ENCODE assay signal across 1 cellular context in genomic region chr2:120741514-120742448, GRCh38.
TF ChIP-seq lines count a peak whose summit lies in the region.

No MANE protein-coding gene starts in this region.

TF ChIP-seq in HepG2, 621 proteins besides CTCF, POLR2A, EP300 and RAD21 (continues in another document):
- no peak for TF ChIP-seq ZNF768 (CRISPR knock-in tag; IDR thresholded peaks at IDR 0.05)
- TF ChIP-seq ZFP91 (CRISPR knock-in tag; IDR thresholded peaks at IDR 0.05; ENCODE audit: borderline replicate concordance), result no peak
- TF ChIP-seq ZNF281 (CRISPR knock-in tag; IDR thresholded peaks at IDR 0.05; ENCODE audit: borderline replicate concordance), result no peak
- TF ChIP-seq UBTF (CRISPR knock-in tag; IDR thresholded peaks at IDR 0.05), result peak; percentile 60; the same call in 1 of the 2 replicates
- TF ChIP-seq ZBTB10 (CRISPR knock-in tag; IDR thresholded peaks at IDR 0.05; ENCODE audit: borderline replicate concordance), result no peak
- TF ChIP-seq SIN3B (IDR thresholded peaks at IDR 0.05; ENCODE audit: low read length), result no peak
- no peak for TF ChIP-seq ZNF253 (CRISPR knock-in tag; IDR thresholded peaks at IDR 0.05; ENCODE audit: borderline replicate concordance)
- TF ChIP-seq CBX5 (CRISPR knock-in tag; IDR thresholded peaks at IDR 0.05; ENCODE audit: borderline replicate concordance), result no peak
- no peak for TF ChIP-seq ZNF790 (CRISPR knock-in tag; IDR thresholded peaks at IDR 0.05; ENCODE audit: borderline replicate concordance)
- peak; percentile 23; the same call in 1 of the 2 replicates for TF ChIP-seq BCL6 (CRISPR knock-in tag; IDR thresholded peaks at IDR 0.05)
- TF ChIP-seq ZNF280B (CRISPR knock-in tag; IDR thresholded peaks at IDR 0.05; ENCODE audit: borderline replicate concordance), result no peak
- TF ChIP-seq GABPB1 (CRISPR knock-in tag; IDR thresholded peaks at IDR 0.05), result peak; percentile 17; the same call in 1 of the 2 replicates
- no peak for TF ChIP-seq ZNF761 (CRISPR knock-in tag; conservative IDR thresholded peaks at IDR 0.05)
- no peak for TF ChIP-seq ZNF546 (CRISPR knock-in tag; conservative IDR thresholded peaks at IDR 0.05)
- TF ChIP-seq RBFOX2 (IDR thresholded peaks at IDR 0.05; ENCODE audit: low read depth, low read length), result no peak
- TF ChIP-seq MAX (IDR thresholded peaks at IDR 0.05), result 0 out of 2 replicates have a peak, but pooled peaks have one; percentile 31
- no peak for TF ChIP-seq YEATS4 (CRISPR knock-in tag; IDR thresholded peaks at IDR 0.05; ENCODE audit: borderline replicate concordance)
- TF ChIP-seq KDM3A (CRISPR knock-in tag; IDR thresholded peaks at IDR 0.05; ENCODE audit: low read depth), result no peak
- no peak for TF ChIP-seq ZNF335 (CRISPR knock-in tag; IDR thresholded peaks at IDR 0.05)
- no peak for TF ChIP-seq ZC3H4 (CRISPR knock-in tag; IDR thresholded peaks at IDR 0.05; ENCODE audit: borderline replicate concordance)
- no peak for TF ChIP-seq SOX13 (IDR thresholded peaks at IDR 0.05)
- peak in 1 of 2 experiments; percentile 56; a peak in 2 of 4 replicates for TF ChIP-seq SOX13 (CRISPR knock-in tag; conservative IDR thresholded peaks at IDR 0.05 in 1 of 2, IDR thresholded peaks at IDR 0.05 in 1 of 2)
- no peak for TF ChIP-seq MAFK (conservative IDR thresholded peaks at IDR 0.05 in 1 of 2, IDR thresholded peaks at IDR 0.05 in 1 of 2; ENCODE audit: low read length in 2 of 2)
- no peak for TF ChIP-seq ZNF841 (CRISPR knock-in tag; IDR thresholded peaks at IDR 0.05; ENCODE audit: borderline replicate concordance)
- TF ChIP-seq ZFYVE20 (CRISPR knock-in tag; IDR thresholded peaks at IDR 0.05; ENCODE audit: borderline replicate concordance, low read depth), result no peak
- peak; percentile 34; the same call in 1 of the 2 replicates for TF ChIP-seq ZNF687 (CRISPR knock-in tag; IDR thresholded peaks at IDR 0.05)
- no peak for TF ChIP-seq ZNF639 (CRISPR knock-in tag; conservative IDR thresholded peaks at IDR 0.05)
- TF ChIP-seq ETS1 (CRISPR knock-in tag; IDR thresholded peaks at IDR 0.05), result no peak
- no peak for TF ChIP-seq HIVEP1 (CRISPR knock-in tag; IDR thresholded peaks at IDR 0.05)
- TF ChIP-seq GTF2F1 (IDR thresholded peaks at IDR 0.05; ENCODE audit: low read length), result no peak
- no peak for TF ChIP-seq ZBTB46 (CRISPR knock-in tag; IDR thresholded peaks at IDR 0.05; ENCODE audit: borderline replicate concordance)
- TF ChIP-seq HNRNPLL (IDR thresholded peaks at IDR 0.05; ENCODE audit: low read depth, low read length, poor library complexity, severe bottlenecking), result peak; percentile 53
- no peak for TF ChIP-seq ZNF282 (IDR thresholded peaks at IDR 0.05; ENCODE audit: partially characterized antibody)
- TF ChIP-seq KLF6 (CRISPR knock-in tag; IDR thresholded peaks at IDR 0.05), result no peak
- TF ChIP-seq SMAD9 (CRISPR knock-in tag; IDR thresholded peaks at IDR 0.05), result no peak
- TF ChIP-seq SOX5 (CRISPR knock-in tag; IDR thresholded peaks at IDR 0.05; ENCODE audit: borderline replicate concordance), result no peak
- no peak for TF ChIP-seq E2F2 (CRISPR knock-in tag; IDR thresholded peaks at IDR 0.05; ENCODE audit: borderline replicate concordance)
- TF ChIP-seq RXRA (CRISPR knock-in tag; IDR thresholded peaks at IDR 0.05), result no peak
